Comparison of ENCODE assay signal across 21 cellular contexts in genomic region chr2:86332654-86333053, GRCh38. TPM values are rescaled to one million over a fixed set of nuclear protein-coding genes. Genes with fewer than 3 reads are reported as not detected.
"Had no signal": no experiment of that assay in that cellular context is flagged by ENCODE, and none has a peak within 500 bp of the region (broad histone marks: within the 10 kb centered on the region; RNA-seq: fewer than 3 reads in every experiment).

No MANE protein-coding gene starts in this region.

- ATAC-seq: activated CD4-positive, alpha-beta T cell treated with anti-CD3 and anti-CD28 coated beads for 36 hours; activated CD8-positive, alpha-beta T cell treated with anti-CD3 and anti-CD28 coated beads for 36 hours; PC-3 had no signal

- H3K4me3 ChIP-seq: SK-N-MC had no signal

- H3K9me3 Mint-ChIP-seq: activated CD8-positive, alpha-beta T cell treated with anti-CD3 and anti-CD28 coated beads for 36 hours; activated naive CD4-positive, alpha-beta T cell treated with anti-CD3 and anti-CD28 coated beads, Interleukin-2, amount 50 U/mL, for 24 hours; central memory CD8-positive, alpha-beta T cell had no signal

- H3K4me3 Mint-ChIP-seq: activated CD4-positive, alpha-beta T cell treated with anti-CD3 and anti-CD28 coated beads for 36 hours; activated CD8-positive, alpha-beta T cell treated with anti-CD3 and anti-CD28 coated beads for 36 hours; activated naive CD4-positive, alpha-beta T cell treated with anti-CD3 and anti-CD28 coated beads, Interleukin-2, amount 50 U/mL, for 24 hours; central memory CD8-positive, alpha-beta T cell had no signal

- H3K9ac ChIP-seq: KMS-11 had no signal

- DNase-seq: activated CD4-positive, alpha-beta T cell treated with anti-CD3 and anti-CD28 coated beads for 36 hours; activated CD8-positive, alpha-beta memory T cell treated with anti-CD3 and anti-CD28 coated beads, Interleukin-2, amount 50 U/mL, for 4 hours; activated CD8-positive, alpha-beta T cell treated with anti-CD3 and anti-CD28 coated beads for 36 hours; activated T-cell treated with anti-CD3 and anti-CD28 coated beads, Interleukin-2, amount 50 U/mL, for 1 hour; aorta; NCI-H1092; NCI-H1417; NCI-H1930; NCI-H2171; NCI-H345; NCI-H510A; NCI-H526 treated with DMSO at 0.1 percent for 48 hours; PC-3; SHP77 treated with DMSO at 0.1 percent for 48 hours; T-helper 1 cell had no signal

- H3K27ac Mint-ChIP-seq: activated CD4-positive, alpha-beta T cell treated with anti-CD3 and anti-CD28 coated beads for 36 hours; activated CD8-positive, alpha-beta T cell treated with anti-CD3 and anti-CD28 coated beads for 36 hours; activated naive CD4-positive, alpha-beta T cell treated with anti-CD3 and anti-CD28 coated beads, Interleukin-2, amount 50 U/mL, for 24 hours had no signal

- H3K27ac ChIP-seq: KMS-11, SK-N-MC, VCaP had no signal

- H3K4me2 ChIP-seq: KMS-11 had no signal

RNA-seq across cellular contexts. Expression of gene REEP1, which starts 4.8 kb away (rescaled TPM):
- total RNA-seq: MCF 10A, PC-3 had no signal
